In the genomic region with DNA sequence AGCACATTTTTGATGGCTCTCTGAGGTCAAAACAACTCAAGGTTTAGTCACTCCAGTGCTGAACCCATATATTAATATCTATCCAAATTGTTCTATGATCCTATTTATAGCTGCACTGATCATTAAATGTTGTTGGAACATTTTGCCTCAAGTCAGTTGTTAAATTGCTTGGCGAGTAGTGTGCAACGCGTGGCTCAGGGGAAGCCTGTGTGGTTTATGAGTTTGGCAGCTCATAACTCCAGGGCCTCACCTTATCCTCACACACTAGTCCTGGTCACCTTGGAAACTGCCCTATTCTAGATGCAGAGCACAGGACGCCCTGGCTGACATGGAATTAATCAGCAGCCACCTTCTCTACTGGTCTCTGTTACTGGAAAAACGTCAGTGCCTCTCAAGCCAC, we compare ENCODE assay signal across 1 cellular context.
TF ChIP-seq lines count a peak whose summit lies in the region.

No MANE protein-coding gene starts in this region.

TF ChIP-seq in HepG2, 621 proteins besides CTCF, POLR2A, EP300 and RAD21:
- TF ChIP-seq ATM (IDR thresholded peaks at IDR 0.05; ENCODE audit: borderline replicate concordance) (no peak), ZNF567 (CRISPR knock-in tag; IDR thresholded peaks at IDR 0.05; ENCODE audit: borderline replicate concordance) (no peak), ZNF451 (CRISPR knock-in tag; IDR thresholded peaks at IDR 0.05) (no peak), ZNF264 (CRISPR knock-in tag; IDR thresholded peaks at IDR 0.05) (no peak), ZNF615 (CRISPR knock-in tag; IDR thresholded peaks at IDR 0.05; ENCODE audit: borderline replicate concordance) (no peak)
